ENCODE assay signal across 8 cellular contexts in the genomic region with DNA sequence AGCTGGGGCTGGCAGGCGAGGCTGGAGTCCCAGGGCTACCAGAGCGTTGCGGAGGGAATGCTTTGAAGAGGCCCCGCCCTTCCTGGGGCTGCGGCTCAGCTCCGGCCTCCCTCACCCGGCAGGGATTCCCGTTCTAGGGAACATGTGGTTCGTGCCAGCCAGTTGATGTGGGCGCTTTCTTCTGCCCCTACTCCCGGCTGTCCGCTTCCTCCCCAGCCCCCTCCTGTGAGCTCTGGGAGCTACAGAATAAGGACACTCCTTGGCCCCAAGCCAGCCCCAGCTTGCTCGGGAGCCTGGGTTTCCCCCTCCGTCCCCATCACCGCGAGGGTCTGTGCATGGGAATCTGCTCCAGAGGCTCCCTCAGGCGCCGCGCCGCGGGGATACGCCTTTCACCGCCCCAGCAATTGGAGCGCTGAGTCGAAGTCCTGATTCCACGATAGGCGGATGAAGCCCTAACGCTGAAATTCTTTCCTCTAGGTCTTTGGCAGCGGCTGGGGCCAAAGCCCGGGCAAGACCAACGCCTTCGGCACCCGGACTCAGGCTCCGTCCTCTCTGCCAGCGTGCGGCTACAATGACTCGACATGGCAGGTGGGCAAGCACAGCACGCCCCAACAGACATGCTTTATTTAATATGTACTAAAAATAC.
A peak's percentile ranks its signal among the peaks of the same experiment; 100 is the strongest.
DNase-seq lines count a peak whose midpoint lies in the region; ATAC-seq and TF ChIP-seq lines count a peak whose summit lies in the region.

No MANE protein-coding gene starts in this region.

- no peak for DNase-seq in activated naive CD8-positive, alpha-beta T cell treated with anti-CD3 and anti-CD28 coated beads, Interleukin-2, amount 50 U/mL, for 24 hours
- DNase-seq in T47D (ENCODE audit: low read depth in 1 of 2, low spot score in 1 of 2) (peak; percentile 25 to 56), gastrocnemius medialis (peak; percentile 67 to 79), AML-193 (lab: John Stamatoyannopoulos, UW) (no peak)
- DNase-seq in stimulated activated naive CD4-positive, alpha-beta T cell (lab: John Stamatoyannopoulos, UW) = no peak
- no peak for DNase-seq in effector memory CD8-positive, alpha-beta T cell

- peak overlapping the region; percentile 77 for H3K4me3 ChIP-seq in iPS-20b (ENCODE audit: low read length)
- peak overlapping the region; percentile 55 to 65 (median 58) for H3K4me3 ChIP-seq in gastrocnemius medialis

- no peak for TF ChIP-seq CTCF in gastrocnemius medialis (IDR thresholded peaks at IDR 0.05 in 4 of 5, conservative IDR thresholded peaks at IDR 0.05 in 1 of 5)

- H3K4me1 Mint-ChIP-seq in activated naive CD8-positive, alpha-beta T cell (ENCODE audit: low read depth) = peaks cover 4% of the 10 kb centered on the region
- no peaks in the 10 kb centered on the region for H3K4me1 Mint-ChIP-seq in activated naive CD8-positive, alpha-beta T cell treated with anti-CD3 and anti-CD28 coated beads, Interleukin-2, amount 50 U/mL, for 24 hours
- no peaks in the 10 kb centered on the region for H3K4me1 Mint-ChIP-seq in effector memory CD8-positive, alpha-beta T cell (ENCODE audit: low read depth in 2 of 2)

- no peak for ATAC-seq in activated naive CD8-positive, alpha-beta T cell treated with anti-CD3 and anti-CD28 coated beads, Interleukin-2, amount 50 U/mL, for 24 hours
- peak; percentile 80 to 81 for ATAC-seq in gastrocnemius medialis
- no peak for ATAC-seq in effector memory CD8-positive, alpha-beta T cell (replicated peaks)

- peaks cover 26% of the 10 kb centered on the region for H3K27me3 Mint-ChIP-seq in activated naive CD8-positive, alpha-beta T cell
- peaks cover 45% of the 10 kb centered on the region for H3K27me3 Mint-ChIP-seq in activated naive CD8-positive, alpha-beta T cell treated with anti-CD3 and anti-CD28 coated beads, Interleukin-2, amount 50 U/mL, for 24 hours
- peaks cover 46 to 72% of the 10 kb centered on the region in 2 donors for H3K27me3 Mint-ChIP-seq in effector memory CD8-positive, alpha-beta T cell

- peaks cover 19% of the 10 kb centered on the region; the same call in 1 of the 2 replicates for H3K4me1 ChIP-seq in iPS-20b (ENCODE audit: insufficient read depth, low read length)
- peaks cover 18 to 19% of the 10 kb centered on the region in 2 donors for H3K4me1 ChIP-seq in gastrocnemius medialis

- in situ Hi-C loops in T47D (cut with HindIII; ENCODE audit: low pct_unique_long_range_greater_than_20kb, low sequenced_read_pairs) (no loop called here), gastrocnemius medialis (cut with MboI; ENCODE audit: low sequenced_read_pairs in 4 of 4) (no loop called here)

- no peak overlapping the region for H3K27ac Mint-ChIP-seq in activated naive CD8-positive, alpha-beta T cell
- H3K27ac Mint-ChIP-seq in activated naive CD8-positive, alpha-beta T cell treated with anti-CD3 and anti-CD28 coated beads, Interleukin-2, amount 50 U/mL, for 24 hours = no peak overlapping the region
- no peak overlapping the region for H3K27ac Mint-ChIP-seq in effector memory CD8-positive, alpha-beta T cell

- H3K36me3 ChIP-seq in iPS-20b (ENCODE audit: insufficient read depth, low read depth, low read length) = no peaks in the 10 kb centered on the region
- H3K36me3 ChIP-seq in gastrocnemius medialis = no peaks in the 10 kb centered on the region

- intact Hi-C loops in gastrocnemius medialis (cut with DNase I; ENCODE audit: low total_unique reads) = loop anchor here (1.0 to 2.0 kb wide), 2 partner anchors 17 to 69 kb away; a partner anchor contains a TSS

- peak; percentile 38 to 41 for TF ChIP-seq POLR2A in gastrocnemius medialis (IDR thresholded peaks at IDR 0.05)

- H3K27me3 ChIP-seq in iPS-20b (ENCODE audit: insufficient read depth, low read length) (peaks cover 48% of the 10 kb centered on the region), gastrocnemius medialis (no peaks in the 10 kb centered on the region)

- no peaks in the 10 kb centered on the region for H3K9me3 Mint-ChIP-seq in activated naive CD8-positive, alpha-beta T cell (ENCODE audit: low read depth)
- H3K9me3 Mint-ChIP-seq in activated naive CD8-positive, alpha-beta T cell treated with anti-CD3 and anti-CD28 coated beads, Interleukin-2, amount 50 U/mL, for 24 hours = no peaks in the 10 kb centered on the region
- no peaks in the 10 kb centered on the region for H3K9me3 Mint-ChIP-seq in effector memory CD8-positive, alpha-beta T cell

- H3K27ac ChIP-seq in iPS-20b (ENCODE audit: low read length) (no peak overlapping the region), gastrocnemius medialis (peak overlapping the region; percentile 85 to 93 (median 90))

- peak overlapping the region; percentile 67; the same call in 1 of the 2 replicates for H3K9ac ChIP-seq in iPS-20b (ENCODE audit: low read depth, low read length)

- H3K36me3 Mint-ChIP-seq in activated naive CD8-positive, alpha-beta T cell = no peaks in the 10 kb centered on the region
- no peaks in the 10 kb centered on the region for H3K36me3 Mint-ChIP-seq in activated naive CD8-positive, alpha-beta T cell treated with anti-CD3 and anti-CD28 coated beads, Interleukin-2, amount 50 U/mL, for 24 hours (ENCODE audit: low read depth)
- peaks cover 4% of the 10 kb centered on the region for H3K36me3 Mint-ChIP-seq in effector memory CD8-positive, alpha-beta T cell (ENCODE audit: insufficient read depth)

- peak overlapping the region; percentile 23 for H3K4me3 Mint-ChIP-seq in activated naive CD8-positive, alpha-beta T cell
- no peak overlapping the region for H3K4me3 Mint-ChIP-seq in activated naive CD8-positive, alpha-beta T cell treated with anti-CD3 and anti-CD28 coated beads, Interleukin-2, amount 50 U/mL, for 24 hours
- peak overlapping the region in 1 of 2 donors; percentile 2 for H3K4me3 Mint-ChIP-seq in effector memory CD8-positive, alpha-beta T cell

- no peaks in the 10 kb centered on the region for H3K9me3 ChIP-seq in iPS-20b (ENCODE audit: insufficient read depth, low read depth, low read length)
- H3K9me3 ChIP-seq in gastrocnemius medialis = no peaks in the 10 kb centered on the region

Comparison
In these comparisons a context has a peak if more than half of its experiments do, and no peak if none do; other contexts are left out.
1. ATAC-seq: peak in gastrocnemius medialis (2 of 2); none in activated naive CD8-positive, alpha-beta T cell treated with anti-CD3 and anti-CD28 coated beads, Interleukin-2, amount 50 U/mL, for 24 hours (single experiment) and effector memory CD8-positive, alpha-beta T cell (single experiment).
2. DNase-seq: peak in T47D (2 of 2) and gastrocnemius medialis (2 of 2); none in activated naive CD8-positive, alpha-beta T cell treated with anti-CD3 and anti-CD28 coated beads, Interleukin-2, amount 50 U/mL, for 24 hours (single experiment), AML-193 (0 of 2), stimulated activated naive CD4-positive, alpha-beta T cell (0 of 6) and effector memory CD8-positive, alpha-beta T cell (0 of 3).